9 cellular contexts compared by ENCODE assay signal in the genomic region with DNA sequence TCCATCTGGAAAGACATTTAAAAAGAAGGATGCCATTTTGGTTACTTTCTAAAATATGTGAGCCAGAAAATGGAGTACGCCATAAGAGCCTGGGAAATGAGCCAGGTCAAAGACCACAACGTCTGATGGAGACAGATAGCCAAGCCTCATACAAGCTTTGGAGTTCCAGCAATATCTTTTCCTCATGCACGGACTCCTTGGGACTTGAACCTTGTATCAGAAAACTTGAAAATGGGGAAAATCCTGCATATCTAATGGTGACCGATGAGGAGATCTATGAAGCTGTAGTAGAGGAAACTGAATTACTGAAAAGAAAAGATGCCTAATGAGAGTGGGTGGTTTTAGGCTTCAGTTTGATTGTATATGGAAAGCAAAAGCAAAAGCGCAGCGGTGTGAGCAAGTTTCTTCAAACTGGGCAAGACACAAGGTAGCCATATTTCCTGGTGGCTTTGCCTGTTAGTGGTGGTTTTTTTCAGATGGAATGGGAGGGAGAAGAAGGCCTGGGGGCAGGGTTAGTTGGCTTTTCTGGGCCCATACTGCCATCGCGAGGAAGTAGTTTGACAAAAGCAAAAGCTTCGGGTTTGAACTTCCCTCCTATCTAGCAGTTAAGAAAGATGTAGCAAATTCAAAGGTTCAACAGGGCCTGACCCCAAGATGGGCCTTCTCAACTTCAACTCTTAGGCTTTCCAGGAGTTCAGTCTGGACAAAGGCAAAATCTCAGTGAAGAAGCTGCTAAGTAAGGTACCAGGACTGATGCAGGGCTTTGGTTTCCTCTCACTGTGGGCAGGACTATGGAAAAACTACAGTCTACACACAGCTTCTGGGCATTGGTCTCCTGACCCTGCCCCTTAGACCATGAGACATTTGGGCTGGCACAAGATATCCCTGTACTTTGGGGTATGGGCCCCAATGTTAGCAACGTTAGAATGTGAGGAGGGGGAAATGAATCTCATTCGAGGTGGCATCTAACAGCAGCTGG.
DNase-seq lines count a peak whose midpoint lies in the region; ATAC-seq and TF ChIP-seq lines count a peak whose summit lies in the region.
"Had no signal": no experiment of that assay in that cellular context is flagged by ENCODE, and none has a peak within 500 bp of the region (broad histone marks: within the 10 kb centered on the region; RNA-seq: fewer than 3 reads in every experiment).

No MANE protein-coding gene starts in this region.

- peak; percentile 87 for ATAC-seq in GM21529 (IDR thresholded peaks at IDR 0.05; ENCODE audit: unreplicated experiment)

- peak; percentile 49 for TF ChIP-seq CTCF in fibroblast of the aortic adventitia (IDR thresholded peaks at IDR 0.05; ENCODE audit: insufficient read depth, low read length)
- peak; percentile 19 for TF ChIP-seq CTCF in retinal pigment epithelial cell (conservative IDR thresholded peaks at IDR 0.05; ENCODE audit: low read depth, low read length)

- H3K4me3 ChIP-seq in fibroblast of the aortic adventitia (ENCODE audit: low read depth, low read length) (peak overlapping the region; percentile 66), retinal pigment epithelial cell (ENCODE audit: low read length) (peak overlapping the region; percentile 47)
- H3K4me3 ChIP-seq: PC-9 had no signal

- DNase-seq in GM03348 (ENCODE audit: low spot score) (peak; percentile 7), M059J (ENCODE audit: low read depth) (peak; percentile 37), fibroblast of the aortic adventitia (ENCODE audit: low read depth) (peak; percentile 93), retinal pigment epithelial cell (ENCODE audit: low read depth) (no peak), 8988T (no peak), ecto neural progenitor cell (ENCODE audit: low spot score) (no peak)
- DNase-seq in activated CD8-positive, alpha-beta memory T cell treated with anti-CD3 and anti-CD28 coated beads, Interleukin-2, amount 50 U/mL, for 48 hours = peak; percentile 57

Comparison
In these comparisons a context has a peak if more than half of its experiments do, and no peak if none do; other contexts are left out.
1. DNase-seq: peak in GM03348 (single experiment), M059J (single experiment), activated CD8-positive, alpha-beta memory T cell treated with anti-CD3 and anti-CD28 coated beads, Interleukin-2, amount 50 U/mL, for 48 hours (single experiment) and fibroblast of the aortic adventitia (single experiment); none in retinal pigment epithelial cell (single experiment), 8988T (single experiment) and ecto neural progenitor cell (single experiment).